In the genomic region with DNA sequence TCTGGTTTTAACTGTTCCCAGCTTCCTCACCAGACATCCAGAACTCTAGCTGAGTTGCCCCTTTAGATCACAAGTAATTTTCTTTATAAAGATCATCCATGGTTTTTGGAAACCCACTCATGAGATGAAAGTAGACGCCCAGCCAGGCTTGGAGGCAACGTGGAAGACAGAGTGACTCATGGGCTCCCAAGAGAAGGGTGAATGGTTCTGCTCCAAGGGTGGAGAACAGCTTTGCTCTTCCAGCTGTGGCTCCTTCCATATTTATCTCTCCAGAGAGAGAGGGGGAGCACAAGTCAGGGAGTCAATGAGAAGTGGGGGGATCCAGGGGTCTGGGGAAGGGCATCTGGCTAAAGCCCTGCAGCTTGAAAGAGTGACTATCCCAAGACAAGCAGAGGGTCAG, we compare ENCODE assay signal across 1 cellular context.
TF ChIP-seq lines count a peak whose summit lies in the region.

No MANE protein-coding gene starts in this region.

TF ChIP-seq in K562, 482 proteins besides CTCF, POLR2A, EP300 and RAD21:
- TF ChIP-seq PBX2 (CRISPR knock-in tag; IDR thresholded peaks at IDR 0.05; ENCODE audit: low read depth), result no peak
- no peak for TF ChIP-seq PBX2 (tag; conservative IDR thresholded peaks at IDR 0.05; ENCODE audit: low read depth)
- no peak for TF ChIP-seq ZBTB34 (CRISPR knock-in tag; IDR thresholded peaks at IDR 0.05)
- TF ChIP-seq ZFP1 (CRISPR knock-in tag; IDR thresholded peaks at IDR 0.05), result no peak
TF ChIP-seq in K562: peak in this region for 0.
